ENCODE assay signal across 11 cellular contexts in genomic region chr1:7491089-7491817, GRCh38.
A peak's percentile ranks its signal among the peaks of the same experiment; 100 is the strongest.
DNase-seq lines count a peak whose midpoint lies in the region; ATAC-seq and TF ChIP-seq lines count a peak whose summit lies in the region.
"Had no signal": no experiment of that assay in that cellular context is flagged by ENCODE, and none has a peak within 500 bp of the region (broad histone marks: within the 10 kb centered on the region; RNA-seq: fewer than 3 reads in every experiment).

No MANE protein-coding gene starts in this region.

- H4K20me1 ChIP-seq in mammary epithelial cell (ENCODE audit: insufficient read depth, low read length): no peaks in the 10 kb centered on the region

- in situ Hi-C loops in mammary epithelial cell (cut with MboI; ENCODE audit: low sequenced_read_pairs in 2 of 2): no loop called here

- no TSS peak for BruUV-seq in mammary epithelial cell (replicated peaks; lab: Mats Ljungman, UMichigan)

- CTCF ChIA-PET in mammary epithelial cell (lab: Charles Lee; ENCODE audit: low non-redundant PET): no interaction called here

- H3K9me3 ChIP-seq in mammary epithelial cell (replicated peaks; ENCODE audit: insufficient read depth, low read length): no peaks in the 10 kb centered on the region

- no peak overlapping the region for H3K9ac ChIP-seq in mammary epithelial cell (ENCODE audit: insufficient read depth, low read length)

- WGBS in mammary epithelial cell (ENCODE audit: low coverage, missing lambda C conversion rate): 22% methylated on average over 15 of the region's 17 CpGs

- no peaks in the 10 kb centered on the region for H3K79me2 ChIP-seq in mammary epithelial cell (ENCODE audit: insufficient read depth, low read length)

- no peak for TF ChIP-seq CTCF in mammary epithelial cell (conservative IDR thresholded peaks at IDR 0.05 in 1 of 2, IDR thresholded peaks at IDR 0.05 in 1 of 2; ENCODE audit: extremely low read depth in 1 of 2, insufficient read depth in 1 of 2, low read depth in 1 of 2, low read length in 2 of 2)

- ATAC-seq in GM18505 (IDR thresholded peaks at IDR 0.05; ENCODE audit: unreplicated experiment) (no peak), GM18909 (IDR thresholded peaks at IDR 0.05; ENCODE audit: poor library complexity, unreplicated experiment) (no peak), HG03108 (IDR thresholded peaks at IDR 0.05; ENCODE audit: unreplicated experiment) (no peak)
- ATAC-seq: activated CD4-positive, alpha-beta T cell treated with anti-CD3 and anti-CD28 coated beads for 36 hours had no signal

- no peaks in the 10 kb centered on the region for H3K27me3 ChIP-seq in mammary epithelial cell (ENCODE audit: insufficient read depth, low read length)

- intact Hi-C loops in mammary epithelial cell (cut with micrococcal nuclease): no loop called here

- TF ChIP-seq POLR2A in GM18505 (IDR thresholded peaks at IDR 0.05; ENCODE audit: borderline replicate concordance, extremely low read depth, insufficient read depth, insufficient read length): no peak

- H3K4me1 ChIP-seq in mammary epithelial cell (ENCODE audit: insufficient read depth, low read length): peaks cover 5% of the 10 kb centered on the region

- peak overlapping the region; percentile 5 for H3K4me2 ChIP-seq in mammary epithelial cell (ENCODE audit: insufficient read depth, low read depth, low read length)

- dilution Hi-C loops in mammary epithelial cell (cut with HindIII; ENCODE audit: low sequenced_read_pairs): no loop called here

- H2AFZ ChIP-seq in mammary epithelial cell (ENCODE audit: low read depth, low read length): peak overlapping the region; percentile 60

- H3K36me3 ChIP-seq in mammary epithelial cell (ENCODE audit: insufficient read depth, low read length): no peaks in the 10 kb centered on the region

- H3K27ac ChIP-seq in mammary epithelial cell (ENCODE audit: insufficient read depth, low read depth, low read length): no peak overlapping the region

- H3K4me3 ChIP-seq in mammary epithelial cell (replicated peaks in 1 of 3; ENCODE audit: insufficient read depth in 1 of 3, low read depth in 2 of 3, low read length in 3 of 3): no peak overlapping the region

- DNase-seq in AG20443 (ENCODE audit: low spot score): peak; percentile 82
- peak; percentile 98 for DNase-seq in NCI-H1436 treated with DMSO at 0.1 percent for 48 hours (lab: John Stamatoyannopoulos, UW)
- no peak for DNase-seq in mammary epithelial cell
- peak; percentile 22 for DNase-seq in medulla oblongata (ENCODE audit: extremely low spot score)
- no peak for DNase-seq in NCI-H524 treated with DMSO at 0.1 percent for 48 hours (lab: John Stamatoyannopoulos, UW)
- DNase-seq: activated CD4-positive, alpha-beta T cell treated with anti-CD3 and anti-CD28 coated beads for 36 hours; Calu3; cerebellar nuclear complex had no signal

Comparison
In these comparisons a context has a peak if more than half of its experiments do, and no peak if none do; other contexts are left out.
1. DNase-seq: peak in AG20443 (single experiment), NCI-H1436 treated with DMSO at 0.1 percent for 48 hours (single experiment) and medulla oblongata (single experiment); none in mammary epithelial cell (single experiment) and NCI-H524 treated with DMSO at 0.1 percent for 48 hours (single experiment).